In the genomic region with DNA sequence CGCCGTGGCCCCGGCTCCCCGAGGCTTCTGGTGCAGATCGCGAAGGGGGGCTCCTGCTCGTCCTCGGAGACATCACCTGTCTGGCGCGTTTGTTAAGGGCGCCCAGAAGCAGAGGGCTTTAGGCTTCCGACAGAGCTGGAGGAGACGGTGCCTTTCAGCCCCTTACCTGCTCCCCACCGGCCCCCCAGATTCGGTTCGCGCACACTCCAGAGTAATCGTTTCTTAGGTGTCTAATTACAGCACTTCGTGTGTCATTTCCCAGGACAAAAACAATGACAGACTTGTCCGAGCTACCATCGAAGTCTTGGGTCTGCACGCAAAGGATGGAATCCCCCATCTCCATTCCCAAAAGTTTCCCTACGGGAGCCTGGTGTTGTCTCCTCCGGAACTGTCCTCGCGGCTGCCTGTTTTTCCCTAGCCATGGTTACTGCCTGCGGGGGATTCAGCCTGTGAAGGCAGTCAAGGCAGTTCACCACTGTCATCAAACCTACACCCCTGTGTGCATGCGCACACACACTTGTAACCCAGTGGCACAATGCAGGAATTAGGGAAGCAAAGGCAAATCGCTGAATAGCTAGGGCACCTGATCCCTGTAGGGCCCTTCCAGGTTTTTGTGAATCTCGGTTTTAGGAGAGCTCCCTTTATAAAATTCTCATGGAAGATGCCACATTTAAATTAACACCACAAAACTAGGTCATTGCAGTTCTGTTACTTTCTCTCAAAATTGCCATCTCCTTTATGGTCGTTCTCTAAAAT, we compare ENCODE assay signal across 8 cellular contexts. TPM values are rescaled to one million over a fixed set of nuclear protein-coding genes. Genes with fewer than 3 reads are reported as not detected.
A peak's percentile ranks its signal among the peaks of the same experiment; 100 is the strongest.
DNase-seq lines count a peak whose midpoint lies in the region; ATAC-seq and TF ChIP-seq lines count a peak whose summit lies in the region.

No MANE protein-coding gene starts in this region.

- no peaks in the 10 kb centered on the region for H3K36me3 ChIP-seq in fibroblast of lung (ENCODE audit: control insufficient read depth, insufficient read depth, low read length)
- no peaks in the 10 kb centered on the region for H3K36me3 ChIP-seq in mucosa of rectum (ENCODE audit: control insufficient read depth in 2 of 2, insufficient read depth in 2 of 2, low read length in 2 of 2)
- no peaks in the 10 kb centered on the region for H3K36me3 ChIP-seq in upper lobe of right lung

- H4K20me1 ChIP-seq in fibroblast of lung (ENCODE audit: control insufficient read depth, extremely low read depth, insufficient read depth, low read length): peaks cover 6% of the 10 kb centered on the region

- no peak for TF ChIP-seq CTCF in C4-2B (conservative IDR thresholded peaks at IDR 0.05)
- no peak for TF ChIP-seq CTCF in VCaP (conservative IDR thresholded peaks at IDR 0.05)
- no peak for TF ChIP-seq CTCF in fibroblast of lung (conservative IDR thresholded peaks at IDR 0.05 in 1 of 2, IDR thresholded peaks at IDR 0.05 in 1 of 2; ENCODE audit: low read depth in 1 of 2, low read length in 2 of 2)
- TF ChIP-seq CTCF in upper lobe of right lung (IDR thresholded peaks at IDR 0.05): no peak

- H3K9me3 ChIP-seq in fibroblast of lung (ENCODE audit: control insufficient read depth, insufficient read depth, low read depth, low read length): no peaks in the 10 kb centered on the region
- H3K9me3 ChIP-seq in mucosa of rectum (ENCODE audit: control insufficient read depth in 2 of 2, low read length in 2 of 2): peaks cover 0 to 3% of the 10 kb centered on the region in 2 donors
- no peaks in the 10 kb centered on the region for H3K9me3 ChIP-seq in upper lobe of right lung

- H3K27me3 ChIP-seq in fibroblast of lung (ENCODE audit: control insufficient read depth, insufficient read depth, low read length) (no peaks in the 10 kb centered on the region), mucosa of rectum (ENCODE audit: control insufficient read depth in 2 of 2, insufficient read depth in 2 of 2, low read length in 2 of 2) (no peaks in the 10 kb centered on the region), upper lobe of right lung (no peaks in the 10 kb centered on the region)

- peak overlapping the region; percentile 82 for H3K9ac ChIP-seq in fibroblast of lung (ENCODE audit: insufficient read depth, low read length)
- H3K9ac ChIP-seq in mucosa of rectum (ENCODE audit: low read depth in 1 of 2, low read length in 2 of 2): peak overlapping the region; percentile 66 to 96

- H3K4me1 ChIP-seq in fibroblast of lung (ENCODE audit: control insufficient read depth, extremely low read depth, insufficient read depth, low read length) (no peaks in the 10 kb centered on the region), mucosa of rectum (ENCODE audit: control insufficient read depth in 2 of 2, insufficient read depth in 2 of 2, low read length in 2 of 2) (peaks cover 17 to 31% of the 10 kb centered on the region in 2 donors), upper lobe of right lung (no peaks in the 10 kb centered on the region)

- H3K4me3 ChIP-seq in fibroblast of lung (replicated peaks in 1 of 4; ENCODE audit: control extremely low read depth in 1 of 4, insufficient read depth in 1 of 4, low read depth in 3 of 4, low read length in 4 of 4) (peak overlapping the region; percentile 59 to 88 (median 76)), mucosa of rectum (ENCODE audit: low read length in 2 of 2) (peak overlapping the region; percentile 74 to 89), upper lobe of right lung (peak overlapping the region; percentile 80)

- peak; percentile 19 for ATAC-seq in upper lobe of right lung
- ATAC-seq in GM18505 (IDR thresholded peaks at IDR 0.05; ENCODE audit: unreplicated experiment): no peak
- no peak for ATAC-seq in HG03521 (IDR thresholded peaks at IDR 0.05; ENCODE audit: unreplicated experiment)

- peak overlapping the region; percentile 89 for H3K4me2 ChIP-seq in fibroblast of lung (ENCODE audit: extremely low read depth, insufficient read depth, low read length)

- intact Hi-C loops in upper lobe of right lung (cut with DNase I): loop anchor here (10.0 kb wide), 1 partner anchor 94 kb away; no protein-coding TSS in a partner anchor

- peaks cover 35% of the 10 kb centered on the region for H3K79me2 ChIP-seq in fibroblast of lung (ENCODE audit: control insufficient read depth, insufficient read depth, low read length)

- peak overlapping the region; percentile 78 for H2AFZ ChIP-seq in fibroblast of lung (ENCODE audit: low read length)

- H3K27ac ChIP-seq in C4-2B: peak overlapping the region; percentile 94
- H3K27ac ChIP-seq in VCaP: peak overlapping the region; percentile 83
- H3K27ac ChIP-seq in fibroblast of lung (ENCODE audit: insufficient read depth, low read length): peak overlapping the region; percentile 80
- H3K27ac ChIP-seq in mucosa of rectum (ENCODE audit: low read depth in 2 of 2, low read length in 2 of 2): peak overlapping the region; percentile 90 to 94
- H3K27ac ChIP-seq in upper lobe of right lung: peak overlapping the region; percentile 94

- peak; percentile 71 for DNase-seq in HuH-7 (ENCODE audit: low spot score)
- peak; percentile 33 to 67 for DNase-seq in fibroblast of lung (ENCODE audit: low read depth in 2 of 2)
- peak; percentile 64 for DNase-seq in upper lobe of right lung

- no peak for TF ChIP-seq POLR2A in GM18505 (IDR thresholded peaks at IDR 0.05; ENCODE audit: borderline replicate concordance, extremely low read depth, insufficient read depth, insufficient read length)

RNA-seq across cellular contexts. Expression of a gene that starts 0.7 kb away (rescaled TPM):
- 55.0 and 77.1 TPM in 2 replicates for total RNA-seq in fibroblast of lung
- polyA plus RNA-seq in fibroblast of lung: 20.9 and 26.4 TPM in 2 replicates
- 16.1 and 21.8 TPM in 2 replicates for polyA plus RNA-seq in fibroblast of lung (2012)
- polyA minus RNA-seq in fibroblast of lung (ENCODE audit: low replicate concordance): 13.4 and 13.9 TPM in 2 replicates
- total RNA-seq in upper lobe of right lung: 41.8 TPM
